ENCODE assay signal across 1 cellular context in the genomic region with DNA sequence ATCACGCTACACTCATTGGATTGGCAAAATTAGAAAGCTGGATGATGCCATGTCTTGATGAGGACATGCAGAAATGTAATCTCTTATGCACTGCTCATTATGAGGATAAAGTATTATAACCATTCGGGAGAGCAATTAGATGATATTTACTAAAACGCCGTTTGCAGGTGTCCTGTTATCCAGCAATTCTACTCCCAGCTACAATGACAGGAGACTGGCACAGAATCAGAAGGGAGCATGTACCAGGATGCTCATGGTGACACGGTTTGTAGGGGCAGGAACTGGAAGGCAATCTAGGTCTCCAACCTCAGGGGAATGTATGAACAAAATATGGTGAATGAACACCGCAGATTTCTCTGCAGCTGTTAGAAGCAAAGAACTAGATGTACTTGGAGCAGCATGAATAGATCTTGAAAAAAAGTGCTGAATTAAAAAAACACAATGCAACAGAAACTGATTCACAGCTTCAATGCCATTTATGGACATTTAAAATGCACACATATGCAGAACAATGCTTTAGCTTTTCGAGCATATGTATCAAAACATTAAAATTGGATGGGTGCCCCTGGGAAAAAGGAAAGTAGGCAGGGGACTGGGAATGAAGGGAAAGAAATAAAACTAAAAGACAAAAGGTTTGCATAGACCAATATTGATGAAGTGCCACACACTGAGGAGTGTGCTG.
TF ChIP-seq lines count a peak whose summit lies in the region.

No MANE protein-coding gene starts in this region.

TF ChIP-seq in endothelial cell of umbilical vein, 7 proteins besides CTCF, POLR2A, EP300 and RAD21:
- TF ChIP-seq GATA2 (IDR thresholded peaks at IDR 0.05; ENCODE audit: insufficient read depth, insufficient read length, low read depth, low read length) (no peak), POLR2AphosphoS5 (IDR thresholded peaks at IDR 0.05; ENCODE audit: insufficient read depth, low read depth, low read length) (no peak), JUN (IDR thresholded peaks at IDR 0.05; ENCODE audit: borderline replicate concordance, insufficient read depth, insufficient read length, low read depth) (no peak), EZH2 (IDR thresholded peaks at IDR 0.05; ENCODE audit: borderline replicate concordance, low read depth, low read length, severe bottlenecking) (no peak)
